8 cellular contexts compared by ENCODE assay signal in the genomic region with DNA sequence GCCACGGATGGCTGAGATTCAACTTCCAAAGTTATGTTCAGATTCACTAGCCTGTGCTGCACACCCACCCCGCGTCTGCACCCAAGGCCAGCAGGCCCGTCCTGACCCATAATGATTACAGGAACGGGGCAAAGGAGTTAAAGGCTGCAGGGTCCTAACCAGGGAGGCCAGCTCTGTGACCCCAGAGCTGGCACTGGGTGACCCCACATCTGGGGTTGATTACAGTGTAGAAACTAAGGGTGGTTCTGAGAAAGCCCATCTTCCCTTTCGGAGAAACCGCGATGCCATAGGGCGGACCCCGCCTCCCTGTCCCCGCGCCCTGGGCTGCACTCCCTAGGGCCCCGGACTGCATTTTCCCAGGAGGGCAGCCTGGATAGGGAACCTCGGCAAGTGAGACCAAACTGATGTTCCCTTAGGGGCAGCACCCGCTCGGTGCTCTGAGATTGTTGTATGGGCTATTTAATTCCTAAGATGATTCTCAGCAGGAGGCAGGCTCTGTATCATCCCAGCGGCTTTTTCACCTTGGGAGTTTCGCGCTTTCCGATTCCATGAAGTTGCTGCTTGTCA. TPM values are rescaled to one million over a fixed set of nuclear protein-coding genes. Genes with fewer than 3 reads are reported as not detected.
DNase-seq lines count a peak whose midpoint lies in the region; ATAC-seq and TF ChIP-seq lines count a peak whose summit lies in the region.

No MANE protein-coding gene starts in this region.

- H3K27ac ChIP-seq in stomach: peak overlapping the region; percentile 66 to 82 (median 77)

- no peaks in the 10 kb centered on the region for H3K36me3 ChIP-seq in stomach

- H3K27me3 ChIP-seq in stomach: peaks cover 0 to 17% (median 4%) of the 10 kb centered on the region in 3 donors

- peaks cover 6% of the 10 kb centered on the region for H3K9me3 Mint-ChIP-seq in activated T-helper 1 cell treated with anti-CD3 and anti-CD28 coated beads, Interleukin-12 subunit alpha, Interleukin-12 subunit beta, Interleukin-2, Interleukin-4 antibody, amounts not matched to agents 30 ng/mL and 10 ng/mL and 1 ng/mL, durations not matched to agents 14 hours and 24 hours and 36 hours

- DNase-seq in NCI-H2107 treated with DMSO at 0.1 percent for 48 hours (lab: John Stamatoyannopoulos, UW; ENCODE audit: unreplicated experiment) (peak; percentile 5), NCI-H2107 (lab: John Stamatoyannopoulos, UW) (no peak), stomach (no peak), NCI-H82 treated with DMSO at 0.1 percent for 48 hours (lab: John Stamatoyannopoulos, UW; ENCODE audit: unreplicated experiment) (no peak), DMS 273 (lab: John Stamatoyannopoulos, UW; ENCODE audit: unreplicated experiment) (no peak)
- DNase-seq in activated T-helper 1 cell treated with anti-CD3 and anti-CD28 coated beads, Interleukin-12 subunit alpha, Interleukin-12 subunit beta, Interleukin-2, Interleukin-4 antibody, amounts not matched to agents 30 ng/mL and 10 ng/mL and 1 ng/mL, durations not matched to agents 14 hours and 24 hours and 36 hours (ENCODE audit: low spot score): no peak

- no peak for TF ChIP-seq CTCF in stomach (IDR thresholded peaks at IDR 0.05)

- WGBS in stomach, 5 donors: 11 to 25% (median 16%) methylated on average over 18 to 20 of the region's 20 CpGs

- peaks cover 12% of the 10 kb centered on the region for H3K4me1 Mint-ChIP-seq in activated T-helper 1 cell treated with anti-CD3 and anti-CD28 coated beads, Interleukin-12 subunit alpha, Interleukin-12 subunit beta, Interleukin-2, Interleukin-4 antibody, amounts not matched to agents 30 ng/mL and 10 ng/mL and 1 ng/mL, durations not matched to agents 14 hours and 24 hours and 36 hours (ENCODE audit: low read depth)

- H3K4me3 ChIP-seq in iPS-18c (ENCODE audit: insufficient read depth, low read depth, low read length): peak overlapping the region; percentile 65
- H3K4me3 ChIP-seq in stomach: peak overlapping the region; percentile 45 to 56 (median 52)

- H3K36me3 Mint-ChIP-seq in activated T-helper 1 cell treated with anti-CD3 and anti-CD28 coated beads, Interleukin-12 subunit alpha, Interleukin-12 subunit beta, Interleukin-2, Interleukin-4 antibody, amounts not matched to agents 30 ng/mL and 10 ng/mL and 1 ng/mL, durations not matched to agents 14 hours and 24 hours and 36 hours (ENCODE audit: low read depth): no peaks in the 10 kb centered on the region

- peak overlapping the region; percentile 57 for H3K27ac Mint-ChIP-seq in activated T-helper 1 cell treated with anti-CD3 and anti-CD28 coated beads, Interleukin-12 subunit alpha, Interleukin-12 subunit beta, Interleukin-2, Interleukin-4 antibody, amounts not matched to agents 30 ng/mL and 10 ng/mL and 1 ng/mL, durations not matched to agents 14 hours and 24 hours and 36 hours

- no peak for TF ChIP-seq EP300 in stomach (IDR thresholded peaks at IDR 0.05)

- H3K4me1 ChIP-seq in stomach: peaks cover 17 to 23% (median 20%) of the 10 kb centered on the region in 4 donors

- peaks cover 16% of the 10 kb centered on the region for H3K27me3 Mint-ChIP-seq in activated T-helper 1 cell treated with anti-CD3 and anti-CD28 coated beads, Interleukin-12 subunit alpha, Interleukin-12 subunit beta, Interleukin-2, Interleukin-4 antibody, amounts not matched to agents 30 ng/mL and 10 ng/mL and 1 ng/mL, durations not matched to agents 14 hours and 24 hours and 36 hours (ENCODE audit: insufficient read depth)

- no peak for TF ChIP-seq POLR2A in stomach (IDR thresholded peaks at IDR 0.05)

- ATAC-seq in GM18520 (IDR thresholded peaks at IDR 0.05; ENCODE audit: unreplicated experiment): no peak

- H3K4me3 Mint-ChIP-seq in activated T-helper 1 cell treated with anti-CD3 and anti-CD28 coated beads, Interleukin-12 subunit alpha, Interleukin-12 subunit beta, Interleukin-2, Interleukin-4 antibody, amounts not matched to agents 30 ng/mL and 10 ng/mL and 1 ng/mL, durations not matched to agents 14 hours and 24 hours and 36 hours: peak overlapping the region; percentile 76

- intact Hi-C loops in activated T-helper 1 cell treated with anti-CD3 and anti-CD28 coated beads, Interleukin-12 subunit alpha, Interleukin-12 subunit beta, Interleukin-2, Interleukin-4 antibody, amounts not matched to agents 30 ng/mL and 10 ng/mL and 1 ng/mL, durations not matched to agents 14 hours and 24 hours and 36 hours (cut with micrococcal nuclease): loop anchor here (1.0 to 5.0 kb wide), 4 partner anchors 71 to 378 kb away; a partner anchor contains a TSS
- intact Hi-C loops in stomach (cut with DNase I; ENCODE audit: low total_unique reads): no loop called here

- peaks cover 2% of the 10 kb centered on the region for H3K9me3 ChIP-seq in iPS-18c (ENCODE audit: control insufficient read depth, insufficient read depth, low read length)
- H3K9me3 ChIP-seq in stomach: peaks cover 0 to 6% (median 4%) of the 10 kb centered on the region in 4 donors

RNA-seq across cellular contexts. Expression of a gene that starts 2.2 kb away (rescaled TPM):
- total RNA-seq in activated T-helper 1 cell treated with anti-CD3 and anti-CD28 coated beads, Interleukin-12 subunit alpha, Interleukin-12 subunit beta, Interleukin-2, Interleukin-4 antibody, amounts not matched to agents 30 ng/mL and 10 ng/mL and 1 ng/mL, durations not matched to agents 14 hours and 24 hours and 36 hours: not detected in 2 replicates
- 1 to 10 TPM in 1 of 5 donors, not detected in 4; 4.1 TPM for total RNA-seq in stomach
- polyA plus RNA-seq in stomach: not detected

RNA-seq across cellular contexts. Expression of a gene that starts 28.6 kb away (rescaled TPM):
- total RNA-seq in activated T-helper 1 cell treated with anti-CD3 and anti-CD28 coated beads, Interleukin-12 subunit alpha, Interleukin-12 subunit beta, Interleukin-2, Interleukin-4 antibody, amounts not matched to agents 30 ng/mL and 10 ng/mL and 1 ng/mL, durations not matched to agents 14 hours and 24 hours and 36 hours: not detected in 2 replicates
- under 1 TPM in 3 of 5 donors, not detected in 2; 0.45 to 0.58 (median 0.55) TPM for total RNA-seq in stomach
- polyA plus RNA-seq in stomach: under 1 TPM; 0.08 to 0.61 (median 0.37) TPM
